ENCODE assay signal across 17 cellular contexts in the genomic region with DNA sequence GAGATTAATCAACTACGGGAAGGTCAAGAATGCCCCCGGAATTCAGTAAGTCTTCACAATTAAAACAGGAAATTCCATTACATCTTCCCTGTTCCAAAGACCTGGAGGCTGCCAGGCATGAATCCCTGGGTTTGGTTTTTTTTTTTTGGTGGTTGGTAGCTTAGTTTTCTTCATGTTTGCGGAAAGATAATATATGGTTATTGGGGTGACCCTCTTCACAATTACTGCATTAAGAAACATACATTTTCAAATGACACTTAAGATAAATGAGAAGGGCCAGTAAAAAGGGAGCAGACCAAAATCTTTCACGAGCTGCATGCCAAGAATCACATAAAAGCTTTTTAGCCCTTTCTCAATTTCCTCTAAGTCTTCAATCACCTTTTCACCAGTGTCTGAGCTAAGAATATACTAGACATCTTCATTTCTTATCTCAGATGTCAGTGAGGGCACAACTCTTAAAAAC.
DNase-seq lines count a peak whose midpoint lies in the region; ATAC-seq and TF ChIP-seq lines count a peak whose summit lies in the region.
"Had no signal": no experiment of that assay in that cellular context is flagged by ENCODE, and none has a peak within 500 bp of the region (broad histone marks: within the 10 kb centered on the region; RNA-seq: fewer than 3 reads in every experiment).

No MANE protein-coding gene starts in this region.

- H3K4me3 ChIP-seq in SJSA1 (no peak overlapping the region), fibroblast of pulmonary artery (replicated peaks; ENCODE audit: low read depth, low read length) (no peak overlapping the region), psoas muscle (no peak overlapping the region)
- H3K4me3 ChIP-seq: left lung, suprapubic skin had no signal

- peak overlapping the region; percentile 24; the same call in 1 of the 2 replicates for H3K27ac ChIP-seq in SJSA1
- peak overlapping the region; percentile 69 for H3K27ac ChIP-seq in psoas muscle
- H3K27ac ChIP-seq: suprapubic skin had no signal

- no peaks in the 10 kb centered on the region for H3K9me3 ChIP-seq in SJSA1 (replicated peaks)
- no peaks in the 10 kb centered on the region for H3K9me3 ChIP-seq in psoas muscle
- H3K9me3 ChIP-seq: left lung, suprapubic skin had no signal

- intact Hi-C loops in psoas muscle (cut with DNase I): no loop called here

- DNase-seq in EL: peak; percentile 60
- DNase-seq in SJSA1 (ENCODE audit: low read depth in 1 of 2, low spot score in 2 of 2): no peak
- DNase-seq in fibroblast of pulmonary artery (ENCODE audit: low read depth): peak; percentile 30
- no peak for DNase-seq in psoas muscle
- DNase-seq in NCI-H69 (lab: John Stamatoyannopoulos, UW): no peak
- no peak for DNase-seq in stimulated activated naive CD8-positive, alpha-beta T cell treated with anti-CD3 and anti-CD28 coated beads, Interleukin-15, Interleukin-2, amounts not matched to agents 100 U/mL and 50 U/mL, for 24 hours
- DNase-seq: activated effector memory CD4-positive, alpha-beta T cell treated with anti-CD3 and anti-CD28 coated beads, Interleukin-2, amount 50 U/mL, for 16 hours; anterior cingulate cortex; erythroblast; GF-D8; left lung; naive thymus-derived CD8-positive, alpha-beta T cell; SHP77; stimulated activated CD4-positive, alpha-beta T cell treated with anti-CD3 and anti-CD28 coated beads, Interleukin-1b, Interleukin-23, amount 100 ng/mL, for 48 hours had no signal

- no peak for ATAC-seq in psoas muscle
- no peak for ATAC-seq in activated CD4-positive, CD25-positive, alpha-beta regulatory T cell treated with anti-CD3 and anti-CD28 coated beads, Interleukin-2, amount 50 U/mL, for 24 hours
- no peak for ATAC-seq in HG02870 (IDR thresholded peaks at IDR 0.05; ENCODE audit: unreplicated experiment)
- ATAC-seq in stimulated activated naive CD8-positive, alpha-beta T cell treated with anti-CD3 and anti-CD28 coated beads, Interleukin-15, Interleukin-2, amounts not matched to agents 100 U/mL and 50 U/mL, for 24 hours: no peak
- ATAC-seq: left lung; naive thymus-derived CD8-positive, alpha-beta T cell had no signal

- 38 to 45% (median 38%) methylated on average over 4 of the region's 4 CpGs for WGBS in psoas muscle, 3 donors

- H3K36me3 ChIP-seq in SJSA1 (no peaks in the 10 kb centered on the region), psoas muscle (ENCODE audit: insufficient read depth in 1 of 2, low read depth in 1 of 2) (no peaks in the 10 kb centered on the region)
- H3K36me3 ChIP-seq: left lung, suprapubic skin had no signal

- H3K4me1 ChIP-seq in SJSA1 (replicated peaks) (peaks cover 25% of the 10 kb centered on the region), psoas muscle (peaks cover 80% of the 10 kb centered on the region)

- TF ChIP-seq CTCF in fibroblast of pulmonary artery (IDR thresholded peaks at IDR 0.05; ENCODE audit: low read length, missing control alignments) (no peak), psoas muscle (IDR thresholded peaks at IDR 0.05) (no peak)

- H3K27me3 ChIP-seq in SJSA1 (replicated peaks): no peaks in the 10 kb centered on the region
- H3K27me3 ChIP-seq in psoas muscle (ENCODE audit: insufficient read depth in 3 of 3, low read length in 2 of 3): no peaks in the 10 kb centered on the region
- H3K27me3 ChIP-seq: left lung, suprapubic skin had no signal

Comparison
In these comparisons a context has a peak if more than half of its experiments do, and no peak if none do; other contexts are left out.
1. DNase-seq: peak in EL (single experiment) and fibroblast of pulmonary artery (single experiment); none in SJSA1 (0 of 2), psoas muscle (0 of 2), NCI-H69 (single experiment) and stimulated activated naive CD8-positive, alpha-beta T cell treated with anti-CD3 and anti-CD28 coated beads, Interleukin-15, Interleukin-2, amounts not matched to agents 100 U/mL and 50 U/mL, for 24 hours (single experiment).